8 cellular contexts compared by ENCODE assay signal in the genomic region with DNA sequence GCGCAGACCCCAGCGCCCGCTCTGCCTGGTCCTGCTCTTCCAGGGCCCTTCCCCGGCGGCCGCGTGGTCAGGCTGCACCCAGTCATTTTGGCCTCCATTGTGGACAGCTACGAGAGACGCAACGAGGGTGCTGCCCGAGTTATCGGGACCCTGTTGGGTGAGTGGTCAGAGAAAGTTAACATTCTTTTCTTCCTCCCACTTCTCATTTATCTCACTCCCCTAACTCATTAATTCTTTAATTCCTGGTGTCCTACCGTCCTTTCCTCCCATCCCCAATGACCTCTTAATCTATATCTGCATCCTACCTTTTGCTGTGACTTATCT. TPM values are rescaled to one million over a fixed set of nuclear protein-coding genes. Genes with fewer than 3 reads are reported as not detected.
DNase-seq lines count a peak whose midpoint lies in the region; ATAC-seq, FAIRE-seq and TF ChIP-seq lines count a peak whose summit lies in the region.
"Not testable (repeated sequence)": the region's sequence is repeated elsewhere in the genome, so short reads cannot be mapped to it uniquely, and the experiment has no call there.

No MANE protein-coding gene starts in this region.

- not testable (repeated sequence) for DNase-seq in CD8-positive, alpha-beta memory T cell; RWPE2 (ENCODE audit: low spot score); left colon; osteocyte (ENCODE audit: extremely low spot score, unreplicated experiment); tibial nerve (ENCODE audit: low spot score in 2 of 2)
- peak; percentile 11 for DNase-seq in endothelial cell of umbilical vein (ENCODE audit: low read depth, low spot score)

- peaks cover 42% of the 10 kb centered on the region for H3K79me2 ChIP-seq in endothelial cell of umbilical vein (ENCODE audit: control insufficient read depth, insufficient read depth, low read length)

- H4K20me1 ChIP-seq in endothelial cell of umbilical vein (replicated peaks; ENCODE audit: control insufficient read depth, extremely low read depth, insufficient read depth, low read length): not testable (repeated sequence)

- H3K4me3 ChIP-seq in CD8-positive, alpha-beta memory T cell (ENCODE audit: low read length): peak overlapping the region; percentile 77
- H3K4me3 ChIP-seq in RWPE2 (ENCODE audit: severe bottlenecking): peak overlapping the region; percentile 63
- H3K4me3 ChIP-seq in endothelial cell of umbilical vein (replicated peaks in 1 of 3; ENCODE audit: insufficient read depth in 1 of 3, low read depth in 1 of 3, low read length in 3 of 3): peak overlapping the region; percentile 71 to 99 (median 98)
- H3K4me3 ChIP-seq in tibial nerve: peak overlapping the region; percentile 75 to 94 (median 82)

- CTCF ChIA-PET in CD8-positive, alpha-beta memory T cell (lab: Charles Lee): interaction anchor here (0.7 to 2.1 kb wide), 15 partner anchors 9 to 1506 kb away, joined by 3 to 34 read pairs (median 3); partner anchors contain the start of genes RPL27A, TIMM10B and TRIM66
- CTCF ChIA-PET in endothelial cell of umbilical vein (lab: Charles Lee): interaction anchor here (0.6 to 6.2 kb wide), 31 partner anchors 9 to 891 kb away, joined by 3 to 132 read pairs (median 5); partner anchors contain the start of gene NLRP10

- intact Hi-C loops in endothelial cell of umbilical vein (cut with micrococcal nuclease) (loop anchor here (1.0 to 5.0 kb wide), 6 partner anchors 10 to 380 kb away; partner anchors contain the start of gene CYB5R2), left colon (cut with DNase I, micrococcal nuclease) (loop anchor here in 1 of 2 donors (2.0 kb wide), 1 partner anchor 95 kb away; no protein-coding TSS in a partner anchor)

- H3K36me3 ChIP-seq in CD8-positive, alpha-beta memory T cell (ENCODE audit: insufficient read depth, low read length): peaks cover 16% of the 10 kb centered on the region
- H3K36me3 ChIP-seq in RWPE2 (ENCODE audit: low read depth) (peaks cover 44% of the 10 kb centered on the region), endothelial cell of umbilical vein (ENCODE audit: control insufficient read depth in 2 of 2, extremely low read depth in 1 of 2, insufficient read depth in 2 of 2, low read length in 2 of 2) (peaks cover 10 to 21% of the 10 kb centered on the region in 2 experiments), tibial nerve (peaks cover 0 to 17% (median 0%) of the 10 kb centered on the region in 3 donors)

- not testable (repeated sequence) for TF ChIP-seq CTCF in RWPE2 (IDR thresholded peaks at IDR 0.05; ENCODE audit: poor library complexity, severe bottlenecking); endothelial cell of umbilical vein (IDR thresholded peaks at IDR 0.05; ENCODE audit: extremely low read depth in 1 of 2, insufficient read depth in 1 of 2, low read depth in 1 of 2, low read length in 2 of 2); osteocyte (IDR thresholded peaks at IDR 0.05); tibial nerve (IDR thresholded peaks at IDR 0.05)

- not testable (repeated sequence) for TF ChIP-seq EP300 in tibial nerve (IDR thresholded peaks at IDR 0.05)

- not testable (repeated sequence) for H3K27me3 ChIP-seq in CD8-positive, alpha-beta memory T cell (ENCODE audit: insufficient read depth, low read length, poor library complexity, severe bottlenecking); RWPE2 (ENCODE audit: insufficient read depth, poor library complexity, severe bottlenecking); endothelial cell of umbilical vein (ENCODE audit: control insufficient read depth in 2 of 2, insufficient read depth in 2 of 2, low read length in 2 of 2); tibial nerve

- H3K4me1 ChIP-seq in CD8-positive, alpha-beta memory T cell (ENCODE audit: insufficient read depth, low read length): peaks cover 34% of the 10 kb centered on the region
- peaks cover 13% of the 10 kb centered on the region for H3K4me1 ChIP-seq in RWPE2 (ENCODE audit: insufficient read depth, poor library complexity, severe bottlenecking)
- H3K4me1 ChIP-seq in endothelial cell of umbilical vein (ENCODE audit: control insufficient read depth, extremely low read depth, insufficient read depth, low read length): peaks cover 41% of the 10 kb centered on the region
- H3K4me1 ChIP-seq in tibial nerve: peaks cover 0 to 50% (median 21%) of the 10 kb centered on the region in 4 donors

- H3K36me3 Mint-ChIP-seq in CD8-positive, alpha-beta memory T cell: peaks cover 4 to 43% (median 6%) of the 10 kb centered on the region in 3 donors
- H3K36me3 Mint-ChIP-seq in activated naive CD8-positive, alpha-beta T cell: not testable (repeated sequence)
- peaks cover 17% of the 10 kb centered on the region for H3K36me3 Mint-ChIP-seq in osteocyte (ENCODE audit: unreplicated experiment)

- not testable (repeated sequence) for BruUV-seq in endothelial cell of umbilical vein (replicated peaks; lab: Mats Ljungman, UMichigan)

- H3K27ac Mint-ChIP-seq in CD8-positive, alpha-beta memory T cell: peak overlapping the region; percentile 79 to 99 (median 98)
- H3K27ac Mint-ChIP-seq in activated naive CD8-positive, alpha-beta T cell: peak overlapping the region; percentile 98
- H3K27ac Mint-ChIP-seq in osteocyte (ENCODE audit: unreplicated experiment): peak overlapping the region; percentile 68

- H3K9ac ChIP-seq in endothelial cell of umbilical vein (replicated peaks; ENCODE audit: extremely low read depth, insufficient read depth, low read length): peak overlapping the region; percentile 86

- H2AFZ ChIP-seq in endothelial cell of umbilical vein (ENCODE audit: low read depth, low read length): not testable (repeated sequence)

- peaks cover 47 to 57% (median 54%) of the 10 kb centered on the region in 3 donors for H3K4me1 Mint-ChIP-seq in CD8-positive, alpha-beta memory T cell
- peaks cover 46% of the 10 kb centered on the region for H3K4me1 Mint-ChIP-seq in activated naive CD8-positive, alpha-beta T cell (ENCODE audit: low read depth)
- peaks cover 27% of the 10 kb centered on the region for H3K4me1 Mint-ChIP-seq in osteocyte (ENCODE audit: unreplicated experiment)

- POLR2A ChIA-PET in CD8-positive, alpha-beta memory T cell (lab: Charles Lee): interaction anchor here (0.7 to 1.2 kb wide), 2 partner anchors 32 to 95 kb away, joined by 3 to 4 read pairs; no protein-coding TSS in a partner anchor
- POLR2A ChIA-PET in endothelial cell of umbilical vein (lab: Charles Lee): interaction anchor here (0.7 to 0.9 kb wide), 2 partner anchors 12 to 94 kb away, joined by 4 read pairs; no protein-coding TSS in a partner anchor

- H3K27ac ChIP-seq in CD8-positive, alpha-beta memory T cell (ENCODE audit: low read depth, low read length): peak overlapping the region; percentile 65
- peak overlapping the region; percentile 34 for H3K27ac ChIP-seq in RWPE2 (ENCODE audit: poor library complexity, severe bottlenecking)
- peak overlapping the region; percentile 67 for H3K27ac ChIP-seq in endothelial cell of umbilical vein (ENCODE audit: insufficient read depth, low read depth, low read length)
- peak overlapping the region; percentile 54 to 89 (median 76) for H3K27ac ChIP-seq in tibial nerve

- H3K4me2 ChIP-seq in endothelial cell of umbilical vein (ENCODE audit: insufficient read depth, low read length): peak overlapping the region; percentile 94

- not testable (repeated sequence) for H3K9me1 ChIP-seq in endothelial cell of umbilical vein (replicated peaks; ENCODE audit: control insufficient read depth, extremely low read depth, insufficient read depth, low read length)

- H3K9me3 Mint-ChIP-seq in CD8-positive, alpha-beta memory T cell; activated naive CD8-positive, alpha-beta T cell (ENCODE audit: low read depth); osteocyte (ENCODE audit: unreplicated experiment): not testable (repeated sequence)

- ATAC-seq in HG03045 (IDR thresholded peaks at IDR 0.05; ENCODE audit: unreplicated experiment) (peak; percentile 7), RWPE2 (ENCODE audit: low read depth) (peak; percentile 32), left colon (peak; percentile 20)

- 0 to 1% methylated on average over 13 of the region's 13 CpGs for WGBS in tibial nerve, 2 donors

- FAIRE-seq in endothelial cell of umbilical vein (lab: Jason Lieb, UNC): not testable (repeated sequence)

- H3K27me3 Mint-ChIP-seq in CD8-positive, alpha-beta memory T cell; activated naive CD8-positive, alpha-beta T cell; osteocyte (ENCODE audit: unreplicated experiment): not testable (repeated sequence)

- H3K4me3 Mint-ChIP-seq in CD8-positive, alpha-beta memory T cell: peak overlapping the region; percentile 76 to 92 (median 92)
- H3K4me3 Mint-ChIP-seq in activated naive CD8-positive, alpha-beta T cell: peak overlapping the region; percentile 98
- peak overlapping the region; percentile 87 for H3K4me3 Mint-ChIP-seq in osteocyte (ENCODE audit: unreplicated experiment)

- dilution Hi-C loops in endothelial cell of umbilical vein (cut with MboI; ENCODE audit: extremely low pct_ligation_motif_present, low sequenced_read_pairs): not testable (repeated sequence)

- peak; percentile 5 for TF ChIP-seq POLR2A in endothelial cell of umbilical vein (IDR thresholded peaks at IDR 0.05; ENCODE audit: low read depth, low read length)
- not testable (repeated sequence) for TF ChIP-seq POLR2A in tibial nerve (IDR thresholded peaks at IDR 0.05)

- not testable (repeated sequence) for H3K9me3 ChIP-seq in CD8-positive, alpha-beta memory T cell (ENCODE audit: low read length); RWPE2 (ENCODE audit: severe bottlenecking); endothelial cell of umbilical vein (replicated peaks; ENCODE audit: control insufficient read depth, insufficient read depth, low read length); tibial nerve

RNA-seq across cellular contexts. Expression of gene EIF3F, which starts 0.4 kb away (rescaled TPM):
- total RNA-seq in CD8-positive, alpha-beta memory T cell: 100 to 1,000 TPM; 294 to 306 TPM
- 359 TPM for polyA plus RNA-seq in CD8-positive, alpha-beta memory T cell
- 385 and 436 TPM in 2 replicates for total RNA-seq in endothelial cell of umbilical vein
- 411 and 579 TPM in 2 replicates for polyA plus RNA-seq in endothelial cell of umbilical vein
- polyA plus RNA-seq in endothelial cell of umbilical vein (2011; cell fraction: cytosol; rRNA removed): 421 and 457 TPM in 2 replicates
- polyA plus RNA-seq in endothelial cell of umbilical vein (2011; cell fraction: nucleus; rRNA removed): 197 and 227 TPM in 2 replicates
- polyA plus RNA-seq in endothelial cell of umbilical vein (2012): 350 and 421 TPM in 2 replicates
- polyA minus RNA-seq in endothelial cell of umbilical vein: 223 and 242 TPM in 2 replicates
- polyA minus RNA-seq in endothelial cell of umbilical vein (2011; cell fraction: cytosol; rRNA and poly(A)+ RNA removed): 162 TPM
- polyA minus RNA-seq in endothelial cell of umbilical vein (2011; cell fraction: nucleus; rRNA and poly(A)+ RNA removed): 83.2 and 104 TPM in 2 replicates
- total RNA-seq in left colon: 100 to 1,000 TPM; 198 to 218 TPM
- total RNA-seq in osteocyte: 327 and 333 TPM in 2 replicates
- total RNA-seq in tibial nerve: 100 to 1,000 TPM; 144 to 195 (median 162) TPM

RNA-seq across cellular contexts. Expression of gene NLRP10, which starts 22.3 kb away (rescaled TPM):
- not detected for total RNA-seq in CD8-positive, alpha-beta memory T cell
- not detected for polyA plus RNA-seq in CD8-positive, alpha-beta memory T cell
- total RNA-seq in endothelial cell of umbilical vein (not detected in 2 replicates), left colon (not detected), osteocyte (0.38 and 0.63 TPM in 2 replicates), tibial nerve (under 1 TPM in 2 of 4 donors, not detected in 2; 0.44 to 0.60 TPM)
- polyA plus RNA-seq in endothelial cell of umbilical vein: not detected in 2 replicates
- not detected in 2 replicates for polyA plus RNA-seq in endothelial cell of umbilical vein (2011; cell fraction: cytosol; rRNA removed)
- polyA plus RNA-seq in endothelial cell of umbilical vein (2011; cell fraction: nucleus; rRNA removed): not detected in 2 replicates
- not detected in 2 replicates for polyA plus RNA-seq in endothelial cell of umbilical vein (2012)
- not detected in 2 replicates for polyA minus RNA-seq in endothelial cell of umbilical vein
- polyA minus RNA-seq in endothelial cell of umbilical vein (2011; cell fraction: cytosol; rRNA and poly(A)+ RNA removed): not detected
- polyA minus RNA-seq in endothelial cell of umbilical vein (2011; cell fraction: nucleus; rRNA and poly(A)+ RNA removed): not detected in 2 replicates

RNA-seq across cellular contexts. Expression of gene OR10A3, which starts 46.0 kb away (rescaled TPM):
- not detected for total RNA-seq in CD8-positive, alpha-beta memory T cell
- polyA plus RNA-seq in CD8-positive, alpha-beta memory T cell: not detected
- not detected in 2 replicates for total RNA-seq in endothelial cell of umbilical vein
- polyA plus RNA-seq in endothelial cell of umbilical vein: not detected in 2 replicates
- polyA plus RNA-seq in endothelial cell of umbilical vein (2011; cell fraction: cytosol; rRNA removed): not detected in 2 replicates
- not detected in 2 replicates for polyA plus RNA-seq in endothelial cell of umbilical vein (2011; cell fraction: nucleus; rRNA removed)
- polyA plus RNA-seq in endothelial cell of umbilical vein (2012): not detected in 2 replicates
- polyA minus RNA-seq in endothelial cell of umbilical vein: not detected in 2 replicates
- polyA minus RNA-seq in endothelial cell of umbilical vein (2011; cell fraction: cytosol; rRNA and poly(A)+ RNA removed): not detected
- polyA minus RNA-seq in endothelial cell of umbilical vein (2011; cell fraction: nucleus; rRNA and poly(A)+ RNA removed): not detected in 2 replicates
- not detected for total RNA-seq in left colon
- total RNA-seq in osteocyte: not detected in 2 replicates
- total RNA-seq in tibial nerve: not detected

RNA-seq across cellular contexts. Expression of gene OR10A6, which starts 56.5 kb away (rescaled TPM):
- not detected for total RNA-seq in CD8-positive, alpha-beta memory T cell
- not detected for polyA plus RNA-seq in CD8-positive, alpha-beta memory T cell
- total RNA-seq in endothelial cell of umbilical vein (not detected in 2 replicates), left colon (not detected), osteocyte (not detected in 2 replicates), tibial nerve (not detected)
- polyA plus RNA-seq in endothelial cell of umbilical vein: not detected in 2 replicates
- polyA plus RNA-seq in endothelial cell of umbilical vein (2011; cell fraction: cytosol; rRNA removed): not detected in 2 replicates
- polyA plus RNA-seq in endothelial cell of umbilical vein (2011; cell fraction: nucleus; rRNA removed): not detected in 2 replicates
- not detected in 2 replicates for polyA plus RNA-seq in endothelial cell of umbilical vein (2012)
- polyA minus RNA-seq in endothelial cell of umbilical vein: not detected in 2 replicates
- not detected for polyA minus RNA-seq in endothelial cell of umbilical vein (2011; cell fraction: cytosol; rRNA and poly(A)+ RNA removed)
- polyA minus RNA-seq in endothelial cell of umbilical vein (2011; cell fraction: nucleus; rRNA and poly(A)+ RNA removed): not detected in 2 replicates
